1 cellular context compared by ENCODE assay signal in genomic region chr1:23400324-23401110, GRCh38.
TF ChIP-seq lines count a peak whose summit lies in the region.

No MANE protein-coding gene starts in this region.

TF ChIP-seq in endothelial cell of umbilical vein, 7 proteins besides CTCF, POLR2A, EP300 and RAD21:
- no peak for TF ChIP-seq JUN (IDR thresholded peaks at IDR 0.05; ENCODE audit: borderline replicate concordance, insufficient read depth, insufficient read length, low read depth)
- TF ChIP-seq FOS (IDR thresholded peaks at IDR 0.05; ENCODE audit: borderline replicate concordance, insufficient read depth, low read length): no peak
- TF ChIP-seq, protein P1, sequence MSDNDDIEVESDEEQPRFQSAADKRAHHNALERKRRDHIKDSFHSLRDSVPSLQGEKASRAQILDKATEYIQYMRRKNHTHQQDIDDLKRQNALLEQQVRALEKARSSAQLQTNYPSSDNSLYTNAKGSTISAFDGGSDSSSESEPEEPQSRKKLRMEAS (IDR thresholded peaks at IDR 0.05; ENCODE audit: insufficient read depth, insufficient read length): no peak
- no peak for TF ChIP-seq POLR2AphosphoS5 (IDR thresholded peaks at IDR 0.05; ENCODE audit: insufficient read depth, low read depth, low read length)
